In the genomic region with DNA sequence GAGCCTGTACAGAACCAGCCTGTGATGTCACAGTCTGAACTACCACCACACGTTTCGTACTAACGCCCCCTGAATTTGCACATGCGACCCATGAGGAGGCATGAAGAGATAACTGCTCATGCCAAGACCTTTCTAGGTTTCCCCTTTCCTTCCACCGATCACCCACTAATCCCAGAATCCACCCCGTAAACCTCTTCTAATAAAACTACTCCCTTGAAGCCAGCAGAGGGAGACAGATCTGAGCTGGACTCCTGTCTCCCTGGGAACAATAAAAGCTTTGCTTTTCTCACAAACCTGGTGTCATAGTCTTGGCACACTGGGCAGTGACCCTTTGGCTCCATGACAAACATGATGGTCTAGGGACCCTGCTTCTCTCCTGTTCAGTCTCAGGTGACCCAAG, we compare ENCODE assay signal across 9 cellular contexts.
DNase-seq lines count a peak whose midpoint lies in the region; ATAC-seq and TF ChIP-seq lines count a peak whose summit lies in the region.
"Had no signal": no experiment of that assay in that cellular context is flagged by ENCODE, and none has a peak within 500 bp of the region (broad histone marks: within the 10 kb centered on the region; RNA-seq: fewer than 3 reads in every experiment).

No MANE protein-coding gene starts in this region.

- CTCF ChIA-PET in WTC11 (lab: Charles Lee), result interaction anchor here (0.6 to 6.8 kb wide), 15 partner anchors 11 to 370 kb away, joined by 3 to 75 read pairs (median 4); no protein-coding TSS in a partner anchor

- no peak overlapping the region for H2AFZ ChIP-seq in mesenchymal stem cell (ENCODE audit: low read depth, low read length)

- no peak for ATAC-seq in WTC11
- ATAC-seq in GM18505 (IDR thresholded peaks at IDR 0.05; ENCODE audit: unreplicated experiment), result no peak
- no peak for ATAC-seq in HG03159 (IDR thresholded peaks at IDR 0.05; ENCODE audit: unreplicated experiment)

- no peak overlapping the region for H3K23ac ChIP-seq in mesenchymal stem cell (ENCODE audit: low read length in 2 of 2)

- no peak overlapping the region for H2AK5ac ChIP-seq in mesenchymal stem cell (ENCODE audit: low read length, severe bottlenecking)

- no peak overlapping the region for H2BK15ac ChIP-seq in mesenchymal stem cell (ENCODE audit: low read depth, poor library complexity, severe bottlenecking)

- no peaks in the 10 kb centered on the region for H3K36me3 Mint-ChIP-seq in WTC11

- H3K79me1 ChIP-seq in mesenchymal stem cell (replicated peaks; ENCODE audit: low read length, poor library complexity, severe bottlenecking), result no peaks in the 10 kb centered on the region

- no peak for TF ChIP-seq POLR2A in GM18505 (IDR thresholded peaks at IDR 0.05; ENCODE audit: borderline replicate concordance, extremely low read depth, insufficient read depth, insufficient read length)

- no peak overlapping the region for H3K14ac ChIP-seq in mesenchymal stem cell (ENCODE audit: low read length in 2 of 2)

- H3K27me3 ChIP-seq in HUES64 (ENCODE audit: insufficient read depth, low read length) (no peaks in the 10 kb centered on the region), mesenchymal stem cell (ENCODE audit: control insufficient read depth in 1 of 2, insufficient read depth in 1 of 2, low read length in 2 of 2) (peaks cover 0 to 65% of the 10 kb centered on the region in 2 experiments)

- DNase-seq in NCI-H82 (lab: John Stamatoyannopoulos, UW), result peak; percentile 42
- no peak for DNase-seq in NCI-H82 treated with DMSO at 0.1 percent for 48 hours (lab: John Stamatoyannopoulos, UW; ENCODE audit: unreplicated experiment)
- no peak for DNase-seq in WTC11 (ENCODE audit: low spot score)
- DNase-seq in mesenchymal stem cell, result no peak
- DNase-seq in Ammon's horn (ENCODE audit: low spot score), result no peak

- no peaks in the 10 kb centered on the region for H3K9me3 ChIP-seq in HUES64 (ENCODE audit: insufficient read depth, low read depth, low read length)
- H3K9me3 ChIP-seq in mesenchymal stem cell (ENCODE audit: control insufficient read depth, low read length), result no peaks in the 10 kb centered on the region
- H3K9me3 ChIP-seq: prostate gland had no signal

- TF ChIP-seq CTCF in WTC11 (IDR thresholded peaks at IDR 0.05), result peak; percentile 23; the same call in 1 of the 2 replicates

- no peak overlapping the region for H3K18ac ChIP-seq in mesenchymal stem cell (ENCODE audit: low read depth in 1 of 2, low read length in 2 of 2)

- H3K9ac ChIP-seq in HUES64 (ENCODE audit: low read depth, low read length) (no peak overlapping the region), mesenchymal stem cell (ENCODE audit: low read length) (no peak overlapping the region)

- H3K4me3 Mint-ChIP-seq in WTC11, result no peak overlapping the region

- H3K4me2 ChIP-seq in mesenchymal stem cell (ENCODE audit: low read length, poor library complexity, severe bottlenecking), result no peak overlapping the region

- 84% methylated on average over 6 of the region's 6 CpGs for WGBS in HUES64
- 88% methylated on average over 6 of the region's 6 CpGs for WGBS in mesenchymal stem cell

- peaks cover 23% of the 10 kb centered on the region for H3K4me1 Mint-ChIP-seq in WTC11

- POLR2A ChIA-PET in WTC11 (lab: Charles Lee), result interaction anchor here (0.6 to 2.0 kb wide), 10 partner anchors 8 to 692 kb away, joined by 3 to 16 read pairs (median 4); no protein-coding TSS in a partner anchor

- H2BK12ac ChIP-seq in mesenchymal stem cell (ENCODE audit: low read length in 2 of 2), result no peak overlapping the region

- no peak overlapping the region for H4K8ac ChIP-seq in mesenchymal stem cell (ENCODE audit: low read length)

- H3K4me1 ChIP-seq in HUES64 (ENCODE audit: insufficient read depth, low read length) (peaks cover 13% of the 10 kb centered on the region), mesenchymal stem cell (ENCODE audit: control insufficient read depth, insufficient read depth, low read depth, low read length) (peaks cover 2% of the 10 kb centered on the region)
- H3K4me1 ChIP-seq: prostate gland had no signal

- H2BK5ac ChIP-seq in mesenchymal stem cell (ENCODE audit: low read depth, low read length, poor library complexity, severe bottlenecking), result no peak overlapping the region

- H3K36me3 ChIP-seq in HUES64 (ENCODE audit: insufficient read depth, low read length) (no peaks in the 10 kb centered on the region), mesenchymal stem cell (ENCODE audit: control insufficient read depth in 1 of 2, insufficient read depth in 2 of 2, low read depth in 1 of 2, low read length in 2 of 2) (no peaks in the 10 kb centered on the region)
- H3K36me3 ChIP-seq: prostate gland had no signal

- H3K4ac ChIP-seq in mesenchymal stem cell (ENCODE audit: low read depth in 1 of 2, low read length in 2 of 2), result no peak overlapping the region

- H4K91ac ChIP-seq in mesenchymal stem cell (ENCODE audit: low read length), result peak overlapping the region; percentile 54

- H3K27ac ChIP-seq in HUES64 (ENCODE audit: low read depth, low read length) (peak overlapping the region; percentile 12; the same call in 1 of the 2 replicates), mesenchymal stem cell (ENCODE audit: low read length, poor library complexity, severe bottlenecking) (no peak overlapping the region)

- H3K4me3 ChIP-seq in HUES64 (ENCODE audit: low read length) (no peak overlapping the region), mesenchymal stem cell (ENCODE audit: insufficient read depth in 1 of 2, low read depth in 1 of 2, low read length in 2 of 2) (no peak overlapping the region)
- H3K4me3 ChIP-seq: prostate gland had no signal

- H3K27ac Mint-ChIP-seq in WTC11, result peak overlapping the region; percentile 29

- no peaks in the 10 kb centered on the region for H3K9me3 Mint-ChIP-seq in WTC11

- no peak overlapping the region for H2BK120ac ChIP-seq in mesenchymal stem cell (ENCODE audit: low read depth, low read length)

- no peaks in the 10 kb centered on the region; the same call in 1 of the 2 replicates for H3K27me3 Mint-ChIP-seq in WTC11 (ENCODE audit: low read depth)

TF ChIP-seq in WTC11, 78 proteins besides CTCF, POLR2A, EP300 and RAD21:
- TF ChIP-seq CREB1 (CRISPR knock-in tag; IDR thresholded peaks at IDR 0.05), result no peak
- no peak for TF ChIP-seq ZNF263 (CRISPR knock-in tag; IDR thresholded peaks at IDR 0.05; ENCODE audit: low read depth)
- no peak for TF ChIP-seq NFATC4 (CRISPR knock-in tag; IDR thresholded peaks at IDR 0.05)
